ENCODE assay signal across 1 cellular context in genomic region chr9:2390028-2390427, GRCh38.
TF ChIP-seq lines count a peak whose summit lies in the region.

No MANE protein-coding gene starts in this region.

TF ChIP-seq in HepG2, 621 proteins besides CTCF, POLR2A, EP300 and RAD21 (continued from another document):
- TF ChIP-seq ZNF552 (CRISPR knock-in tag; IDR thresholded peaks at IDR 0.05; ENCODE audit: borderline replicate concordance) (no peak), ZC3H4 (CRISPR knock-in tag; IDR thresholded peaks at IDR 0.05; ENCODE audit: borderline replicate concordance) (no peak), ZNF10 (CRISPR knock-in tag; IDR thresholded peaks at IDR 0.05; ENCODE audit: borderline replicate concordance, low read depth) (no peak), KDM5A (IDR thresholded peaks at IDR 0.05; ENCODE audit: borderline replicate concordance, low read length) (no peak), WIZ (CRISPR knock-in tag; IDR thresholded peaks at IDR 0.05) (no peak), ZBTB40 (IDR thresholded peaks at IDR 0.05) (no peak), ZBTB40 (CRISPR knock-in tag; IDR thresholded peaks at IDR 0.05) (no peak), TBX3 (IDR thresholded peaks at IDR 0.05; ENCODE audit: borderline replicate concordance) (no peak), ZNF75D (CRISPR knock-in tag; IDR thresholded peaks at IDR 0.05; ENCODE audit: borderline replicate concordance) (no peak), PCBP1 (IDR thresholded peaks at IDR 0.05; ENCODE audit: borderline replicate concordance, low read depth, low read length) (no peak), RXRA (CRISPR knock-in tag; IDR thresholded peaks at IDR 0.05) (no peak), ELK4 (CRISPR knock-in tag; IDR thresholded peaks at IDR 0.05; ENCODE audit: borderline replicate concordance) (no peak), ZNF570 (CRISPR knock-in tag; IDR thresholded peaks at IDR 0.05; ENCODE audit: borderline replicate concordance) (no peak), ZNF839 (CRISPR knock-in tag; IDR thresholded peaks at IDR 0.05; ENCODE audit: borderline replicate concordance) (no peak), HMGXB4 (CRISPR knock-in tag; IDR thresholded peaks at IDR 0.05; ENCODE audit: borderline replicate concordance in 1 of 2, low read depth in 1 of 2) (no peak), HNRNPUL1 (IDR thresholded peaks at IDR 0.05; ENCODE audit: low read depth, low read length) (no peak)
- TF ChIP-seq, protein P1, sequence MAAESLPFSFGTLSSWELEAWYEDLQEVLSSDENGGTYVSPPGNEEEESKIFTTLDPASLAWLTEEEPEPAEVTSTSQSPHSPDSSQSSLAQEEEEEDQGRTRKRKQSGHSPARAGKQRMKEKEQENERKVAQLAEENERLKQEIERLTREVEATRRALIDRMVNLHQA (CRISPR knock-in tag; IDR thresholded peaks at IDR 0.05): no peak
- TF ChIP-seq, protein P2, sequence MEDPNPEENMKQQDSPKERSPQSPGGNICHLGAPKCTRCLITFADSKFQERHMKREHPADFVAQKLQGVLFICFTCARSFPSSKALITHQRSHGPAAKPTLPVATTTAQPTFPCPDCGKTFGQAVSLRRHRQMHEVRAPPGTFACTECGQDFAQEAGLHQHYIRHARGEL (CRISPR knock-in tag; IDR thresholded peaks at IDR 0.05): no peak
